In the genomic region with DNA sequence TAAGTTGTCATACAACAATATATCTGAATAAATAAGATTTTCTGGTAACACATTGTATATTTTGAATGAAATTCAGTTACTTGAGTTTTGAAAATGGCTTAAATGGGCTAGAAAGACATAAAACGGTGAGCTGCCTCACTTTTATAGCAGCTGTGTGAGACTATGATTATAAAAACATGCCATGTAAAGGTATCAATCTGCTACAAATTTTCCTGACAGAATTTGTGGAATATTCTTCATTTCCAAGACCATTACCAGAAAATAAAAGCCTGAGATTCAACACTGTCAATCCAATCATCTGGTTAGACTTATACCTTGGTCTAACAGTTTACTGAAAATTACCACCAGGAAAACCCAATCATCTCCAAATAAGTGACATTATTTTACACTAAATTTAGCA, we compare ENCODE assay signal across 38 cellular contexts.
"Had no signal": no experiment of that assay in that cellular context is flagged by ENCODE, and none has a peak within 500 bp of the region (broad histone marks: within the 10 kb centered on the region; RNA-seq: fewer than 3 reads in every experiment).

No MANE protein-coding gene starts in this region.

- DNase-seq: activated effector memory CD4-positive, alpha-beta T cell treated with anti-CD3 and anti-CD28 coated beads, Interleukin-2, amount 50 U/mL, for 16 hours; activated effector memory CD4-positive, alpha-beta T cell treated with Interleukin-2 at 50 U/mL for 16 hours; activated gamma-delta T cell; activated gamma-delta T cell treated with Interleukin-2 at 50 U/mL for 16 hours; activated naive CD4-positive, alpha-beta T cell; activated naive CD4-positive, alpha-beta T cell treated with anti-CD3 and anti-CD28 coated beads for 36 hours; activated naive CD4-positive, alpha-beta T cell treated with anti-CD3 and anti-CD28 coated beads, Interleukin-2, amount 10 ng/mL, durations not matched to agents 7 days and 5 days; activated naive CD4-positive, alpha-beta T cell treated with anti-CD3 and anti-CD28 coated beads, Interleukin-2, amount 50 U/mL, for 16 hours; activated naive CD4-positive, alpha-beta T cell treated with Interleukin-2 at 50 U/mL for 16 hours; activated naive CD8-positive, alpha-beta T cell treated with anti-CD3 and anti-CD28 coated beads for 36 hours; activated naive CD8-positive, alpha-beta T cell treated with anti-CD3 and anti-CD28 coated beads, Interleukin-2, amount 10 ng/mL, durations not matched to agents 7 days and 5 days; activated naive CD8-positive, alpha-beta T cell treated with anti-CD3 and anti-CD28 coated beads, Interleukin-2, amount 50 U/mL, for 24 hours; activated T-cell treated with anti-CD3 and anti-CD28 coated beads, Interleukin-2, amount 50 U/mL, for 1 hour; activated T-cell treated with anti-CD3 and anti-CD28 coated beads, Interleukin-2, amount 50 U/mL, for 24 hours; activated T-cell treated with anti-CD3 and anti-CD28 coated beads, Interleukin-2, amount 50 U/mL, for 4 hours; activated T-cell treated with anti-CD3 and anti-CD28 coated beads, Interleukin-2, amount 50 U/mL, for 48 hours; activated T-cell treated with anti-CD3 and anti-CD28 coated beads, Interleukin-2, amount 50 U/mL, for 72 hours; adrenal gland; amniotic stem cell; amygdala; anterior cingulate cortex; aorta; body of pancreas; brain microvascular endothelial cell; caudate nucleus; central memory CD4-positive, alpha-beta T cell; cerebellar nuclear complex had no signal

- H3K4me1 Mint-ChIP-seq: activated naive CD4-positive, alpha-beta T cell treated with anti-CD3 and anti-CD28 coated beads, Interleukin-2, amount 10 ng/mL, durations not matched to agents 7 days and 5 days; activated naive CD4-positive, alpha-beta T cell treated with anti-CD3 and anti-CD28 coated beads, Interleukin-2, amount 50 U/mL, for 24 hours; activated naive CD8-positive, alpha-beta T cell treated with anti-CD3 and anti-CD28 coated beads for 36 hours; activated naive CD8-positive, alpha-beta T cell treated with anti-CD3 and anti-CD28 coated beads, Interleukin-2, amount 10 ng/mL, durations not matched to agents 7 days and 5 days; activated naive CD8-positive, alpha-beta T cell treated with anti-CD3 and anti-CD28 coated beads, Interleukin-2, amount 50 U/mL, for 24 hours; activated T-helper 17 cell treated with anti-CD3 and anti-CD28 coated beads, Interleukin-2, amount 50 U/mL, for 72 hours; brain; central memory CD8-positive, alpha-beta T cell had no signal

- H3K4me1 ChIP-seq: adrenal gland, ascending aorta, body of pancreas, breast epithelium had no signal

- H3K36me3 Mint-ChIP-seq: activated naive CD4-positive, alpha-beta T cell treated with anti-CD3 and anti-CD28 coated beads, Interleukin-2, amount 10 ng/mL, durations not matched to agents 7 days and 5 days; activated naive CD4-positive, alpha-beta T cell treated with anti-CD3 and anti-CD28 coated beads, Interleukin-2, amount 50 U/mL, for 24 hours; activated naive CD4-positive, alpha-beta T cell treated with anti-CD3 and anti-CD28 coated beads, Interleukin-2, amount 50 U/mL, for 72 hours; activated naive CD8-positive, alpha-beta T cell; activated naive CD8-positive, alpha-beta T cell treated with anti-CD3 and anti-CD28 coated beads for 36 hours; activated naive CD8-positive, alpha-beta T cell treated with anti-CD3 and anti-CD28 coated beads, Interleukin-2, amount 10 ng/mL, durations not matched to agents 7 days and 5 days; brain had no signal

- H3K36me3 ChIP-seq: adrenal gland, ascending aorta, brain microvascular endothelial cell, breast epithelium, cardiac muscle cell had no signal

- H3K9me3 ChIP-seq: adrenal gland, ascending aorta, body of pancreas, breast epithelium had no signal

- H3K27me3 ChIP-seq: adrenal gland, ascending aorta, body of pancreas, brain microvascular endothelial cell, breast epithelium, cardiac muscle cell had no signal

- H3K9me3 Mint-ChIP-seq: activated naive CD4-positive, alpha-beta T cell treated with anti-CD3 and anti-CD28 coated beads, Interleukin-2, amount 50 U/mL, for 24 hours; activated T-cell treated with anti-CD3 and anti-CD28 coated beads, Interleukin-2, amount 50 U/mL, for 24 hours; activated T-cell treated with anti-CD3 and anti-CD28 coated beads, Interleukin-2, amount 50 U/mL, for 4 hours; activated T-helper 1 cell treated with anti-CD3 and anti-CD28 coated beads, Interleukin-12 subunit alpha, Interleukin-12 subunit beta, Interleukin-2, Interleukin-4 antibody, amounts not matched to agents 30 ng/mL and 10 ng/mL and 1 ng/mL, durations not matched to agents 14 hours and 24 hours and 36 hours; activated T-helper 2 cell treated with anti-CD3 and anti-CD28 coated beads, Interferon-gamma antibody, Interleukin-2, Interleukin-4, amounts not matched to agents 10 μg/mL and 5 μg/mL and 100 μg/mL, durations not matched to agents 14 hours and 24 hours and 36 hours had no signal

- H3K27ac ChIP-seq: adrenal gland, ascending aorta, body of pancreas, brain microvascular endothelial cell, breast epithelium, cardiac muscle cell had no signal

- H3K27ac Mint-ChIP-seq: activated naive CD4-positive, alpha-beta T cell treated with anti-CD3 and anti-CD28 coated beads for 36 hours; activated naive CD4-positive, alpha-beta T cell treated with anti-CD3 and anti-CD28 coated beads, Interleukin-2, amount 10 ng/mL, durations not matched to agents 7 days and 5 days; activated naive CD4-positive, alpha-beta T cell treated with anti-CD3 and anti-CD28 coated beads, Interleukin-2, amount 50 U/mL, for 24 hours; activated naive CD4-positive, alpha-beta T cell treated with anti-CD3 and anti-CD28 coated beads, Interleukin-2, amount 50 U/mL, for 72 hours; activated naive CD8-positive, alpha-beta T cell; activated naive CD8-positive, alpha-beta T cell treated with anti-CD3 and anti-CD28 coated beads for 36 hours; activated naive CD8-positive, alpha-beta T cell treated with anti-CD3 and anti-CD28 coated beads, Interleukin-2, amount 10 ng/mL, durations not matched to agents 7 days and 5 days; activated naive CD8-positive, alpha-beta T cell treated with anti-CD3 and anti-CD28 coated beads, Interleukin-2, amount 50 U/mL, for 24 hours; activated T-cell treated with anti-CD3 and anti-CD28 coated beads, Interleukin-2, amount 50 U/mL, for 24 hours; activated T-cell treated with anti-CD3 and anti-CD28 coated beads, Interleukin-2, amount 50 U/mL, for 72 hours; activated T-helper 1 cell treated with anti-CD3 and anti-CD28 coated beads, Interleukin-12 subunit alpha, Interleukin-12 subunit beta, Interleukin-2, Interleukin-4 antibody, amounts not matched to agents 30 ng/mL and 10 ng/mL and 1 ng/mL, durations not matched to agents 14 hours and 24 hours and 36 hours; activated T-helper 17 cell treated with anti-CD3 and anti-CD28 coated beads, Interleukin-2, amount 50 U/mL, for 72 hours; activated T-helper 2 cell treated with anti-CD3 and anti-CD28 coated beads, Interferon-gamma antibody, Interleukin-2, Interleukin-4, amounts not matched to agents 10 μg/mL and 5 μg/mL and 100 μg/mL, durations not matched to agents 14 hours and 24 hours and 36 hours; brain had no signal

- H3K4me3 ChIP-seq: adrenal gland, ascending aorta, body of pancreas, breast epithelium, cardiac muscle cell had no signal

- H3K27me3 Mint-ChIP-seq: activated naive CD4-positive, alpha-beta T cell treated with anti-CD3 and anti-CD28 coated beads, Interleukin-2, amount 10 ng/mL, durations not matched to agents 7 days and 5 days; activated naive CD4-positive, alpha-beta T cell treated with anti-CD3 and anti-CD28 coated beads, Interleukin-2, amount 50 U/mL, for 24 hours; activated naive CD8-positive, alpha-beta T cell; activated naive CD8-positive, alpha-beta T cell treated with anti-CD3 and anti-CD28 coated beads for 36 hours; activated naive CD8-positive, alpha-beta T cell treated with anti-CD3 and anti-CD28 coated beads, Interleukin-2, amount 10 ng/mL, durations not matched to agents 7 days and 5 days; activated naive CD8-positive, alpha-beta T cell treated with anti-CD3 and anti-CD28 coated beads, Interleukin-2, amount 50 U/mL, for 24 hours; activated T-cell treated with anti-CD3 and anti-CD28 coated beads, Interleukin-2, amount 50 U/mL, for 24 hours; activated T-helper 17 cell treated with anti-CD3 and anti-CD28 coated beads, Interleukin-2, amount 50 U/mL, for 72 hours; central memory CD8-positive, alpha-beta T cell had no signal

- H3K4me3 Mint-ChIP-seq: activated naive CD4-positive, alpha-beta T cell treated with anti-CD3 and anti-CD28 coated beads for 36 hours; activated naive CD4-positive, alpha-beta T cell treated with anti-CD3 and anti-CD28 coated beads, Interleukin-2, amount 10 ng/mL, durations not matched to agents 7 days and 5 days; activated naive CD4-positive, alpha-beta T cell treated with anti-CD3 and anti-CD28 coated beads, Interleukin-2, amount 50 U/mL, for 24 hours; activated naive CD8-positive, alpha-beta T cell; activated naive CD8-positive, alpha-beta T cell treated with anti-CD3 and anti-CD28 coated beads for 36 hours; activated naive CD8-positive, alpha-beta T cell treated with anti-CD3 and anti-CD28 coated beads, Interleukin-2, amount 10 ng/mL, durations not matched to agents 7 days and 5 days; activated naive CD8-positive, alpha-beta T cell treated with anti-CD3 and anti-CD28 coated beads, Interleukin-2, amount 50 U/mL, for 24 hours; activated T-cell treated with anti-CD3 and anti-CD28 coated beads, Interleukin-2, amount 50 U/mL, for 24 hours; activated T-cell treated with anti-CD3 and anti-CD28 coated beads, Interleukin-2, amount 50 U/mL, for 4 hours; activated T-cell treated with anti-CD3 and anti-CD28 coated beads, Interleukin-2, amount 50 U/mL, for 72 hours; activated T-helper 1 cell treated with anti-CD3 and anti-CD28 coated beads, Interleukin-12 subunit alpha, Interleukin-12 subunit beta, Interleukin-2, Interleukin-4 antibody, amounts not matched to agents 30 ng/mL and 10 ng/mL and 1 ng/mL, durations not matched to agents 14 hours and 24 hours and 36 hours; activated T-helper 17 cell treated with anti-CD3 and anti-CD28 coated beads, Interleukin-2, amount 50 U/mL, for 72 hours; brain; central memory CD8-positive, alpha-beta T cell had no signal
